ENCODE assay signal across 8 cellular contexts in the genomic region with DNA sequence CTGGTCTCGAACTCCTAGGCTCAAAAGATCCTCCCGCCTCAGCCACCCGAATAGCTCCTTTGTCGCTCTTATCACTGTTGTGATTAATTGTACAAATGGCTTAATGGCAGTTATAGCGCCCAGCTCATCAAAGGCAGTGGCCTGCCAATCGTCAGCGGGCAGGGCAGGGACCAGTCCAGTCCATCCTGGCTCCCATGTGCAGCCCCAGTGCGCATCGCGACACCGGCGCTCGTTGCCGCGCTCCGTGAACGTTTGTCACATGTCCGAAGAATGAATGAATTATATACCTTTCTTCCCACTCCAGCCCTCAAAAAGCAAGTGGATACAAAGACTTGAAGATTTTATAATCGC. TPM values are rescaled to one million over a fixed set of nuclear protein-coding genes. Genes with fewer than 3 reads are reported as not detected.
DNase-seq lines count a peak whose midpoint lies in the region; ATAC-seq and TF ChIP-seq lines count a peak whose summit lies in the region.

No MANE protein-coding gene starts in this region.

- 0 to 1% methylated on average over 2 to 19 of the region's 19 CpGs for WGBS in transverse colon (ENCODE audit: low coverage in 1 of 2), 2 donors

- peak overlapping the region; percentile 43 to 81 (median 48) for H3K4me3 ChIP-seq in transverse colon

- H3K36me3 ChIP-seq in transverse colon, result no peaks in the 10 kb centered on the region

- intact Hi-C loops in transverse colon (cut with DNase I; ENCODE audit: low total_unique reads), result loop anchor here (2.0 kb wide), 1 partner anchor 18 kb away; a partner anchor contains a TSS

- peaks cover 5 to 24% (median 10%) of the 10 kb centered on the region in 4 donors for H3K4me1 ChIP-seq in transverse colon

- no peaks in the 10 kb centered on the region for H3K27me3 Mint-ChIP-seq in naive B cell

- H3K36me3 Mint-ChIP-seq in naive B cell, result no peaks in the 10 kb centered on the region

- no peaks in the 10 kb centered on the region for H3K9me3 Mint-ChIP-seq in naive B cell

- TF ChIP-seq EP300 in transverse colon (IDR thresholded peaks at IDR 0.05; ENCODE audit: low read depth), result no peak

- peak; percentile 96 for DNase-seq in activated CD8-positive, alpha-beta memory T cell treated with anti-CD3 and anti-CD28 coated beads for 24 hours
- no peak for DNase-seq in activated CD8-positive, alpha-beta memory T cell treated with anti-CD3 and anti-CD28 coated beads, Interleukin-2, amount 50 U/mL, for 4 hours
- peak; percentile 69 for DNase-seq in NCI-H1092 (lab: John Stamatoyannopoulos, UW)
- DNase-seq in activated CD4-positive, alpha-beta T cell treated with anti-CD3 and anti-CD28 coated beads for 48 hours, result peak; percentile 73
- no peak for DNase-seq in naive B cell
- peak; percentile 61 for DNase-seq in transverse colon

- peak overlapping the region; percentile 88 to 95 (median 92) for H3K27ac ChIP-seq in transverse colon

- H3K4me3 Mint-ChIP-seq in naive B cell, result peak overlapping the region; percentile 83 to 99 (median 90)

- no peaks in the 10 kb centered on the region for H3K9me3 ChIP-seq in transverse colon

- in situ Hi-C loops in transverse colon (cut with MboI; ENCODE audit: low pct_ligation_motif_present in 1 of 4, low pct_unique_long_range_greater_than_20kb in 1 of 4, low sequenced_read_pairs in 3 of 4), result no loop called here

- peaks cover 29 to 51% (median 33%) of the 10 kb centered on the region in 3 donors for H3K4me1 Mint-ChIP-seq in naive B cell

- peak in 1 of 5 experiments; percentile 22 for TF ChIP-seq CTCF in transverse colon (IDR thresholded peaks at IDR 0.05)

- TF ChIP-seq POLR2A in transverse colon (IDR thresholded peaks at IDR 0.05), result no peak

- H3K27ac Mint-ChIP-seq in naive B cell, result peak overlapping the region; percentile 56 to 94 (median 86)

- H3K27me3 ChIP-seq in transverse colon, result no peaks in the 10 kb centered on the region

- ATAC-seq in esophagus mucosa (peak; percentile 47), naive B cell (ENCODE audit: low read depth in 2 of 2) (peak; percentile 1 to 4), HG03039 (IDR thresholded peaks at IDR 0.05; ENCODE audit: unreplicated experiment) (no peak)

RNA-seq across cellular contexts. Expression of a gene that starts 18.4 kb away (rescaled TPM):
- total RNA-seq in esophagus mucosa (36.5 TPM), transverse colon (10 to 100 TPM; 24.3 to 64.0 (median 46.0) TPM)
- 10 to 100 TPM; 35.5 to 49.1 (median 42.0) TPM for polyA plus RNA-seq in naive B cell (ENCODE audit: low read depth in 6 of 6)

RNA-seq across cellular contexts. Expression of a gene that starts 19.2 kb away (rescaled TPM):
- total RNA-seq in esophagus mucosa, result 14.5 TPM
- 1 to 10 TPM; 1.1 to 3.9 (median 2.2) TPM for polyA plus RNA-seq in naive B cell (ENCODE audit: low read depth in 6 of 6)
- 10 to 100 TPM; 19.2 to 37.8 (median 27.0) TPM for total RNA-seq in transverse colon

RNA-seq across cellular contexts. Expression of a gene that starts 28.4 kb away (rescaled TPM):
- total RNA-seq in esophagus mucosa (24.9 TPM), transverse colon (10 to 100 TPM in 3 of 4 donors, 1 to 10 TPM in 1; 9.0 to 21.9 (median 15.7) TPM)
- 1 to 10 TPM in 3 of 6 donors, under 1 TPM in 3; 0.54 to 1.7 (median 1.2) TPM for polyA plus RNA-seq in naive B cell (ENCODE audit: low read depth in 6 of 6)

RNA-seq across cellular contexts. Expression of a gene that starts 35.3 kb away (rescaled TPM):
- total RNA-seq in esophagus mucosa (43.3 TPM), transverse colon (10 to 100 TPM in 3 of 4 donors, 1 to 10 TPM in 1; 7.8 to 61.3 (median 35.2) TPM)
- polyA plus RNA-seq in naive B cell (ENCODE audit: low read depth in 6 of 6), result 100 to 1,000 TPM; 100 to 142 (median 125) TPM

RNA-seq across cellular contexts. Expression of a gene that starts 46.4 kb away (rescaled TPM):
- total RNA-seq in esophagus mucosa (16.9 TPM), transverse colon (10 to 100 TPM; 31.9 to 92.9 (median 51.5) TPM)
- polyA plus RNA-seq in naive B cell (ENCODE audit: low read depth in 6 of 6), result 10 to 100 TPM; 11.6 to 28.2 (median 18.1) TPM

Comparison
In these comparisons a context has a peak if more than half of its experiments do, and no peak if none do; other contexts are left out.
1. DNase-seq: peak in activated CD8-positive, alpha-beta memory T cell treated with anti-CD3 and anti-CD28 coated beads for 24 hours (single experiment), NCI-H1092 (single experiment), activated CD4-positive, alpha-beta T cell treated with anti-CD3 and anti-CD28 coated beads for 48 hours (single experiment) and transverse colon (single experiment); none in activated CD8-positive, alpha-beta memory T cell treated with anti-CD3 and anti-CD28 coated beads, Interleukin-2, amount 50 U/mL, for 4 hours (single experiment) and naive B cell (single experiment).